ENCODE assay signal across 11 cellular contexts in genomic region chr19:29805026-29805925, GRCh38. TPM values are rescaled to one million over a fixed set of nuclear protein-coding genes. Genes with fewer than 3 reads are reported as not detected.
DNase-seq lines count a peak whose midpoint lies in the region; TF ChIP-seq lines count a peak whose summit lies in the region.
"Had no signal": no experiment of that assay in that cellular context is flagged by ENCODE, and none has a peak within 500 bp of the region (broad histone marks: within the 10 kb centered on the region; RNA-seq: fewer than 3 reads in every experiment).

No MANE protein-coding gene starts in this region.

- CTCF ChIA-PET in MCF 10A (lab: Yijun Ruan, JAX), result no interaction called here

- no peak overlapping the region for H3K4me3 ChIP-seq in breast epithelium
- no peak overlapping the region for H3K4me3 ChIP-seq in hepatocyte
- H3K4me3 ChIP-seq in testis, result no peak overlapping the region
- H3K4me3 ChIP-seq in endodermal cell (ENCODE audit: low read length), result no peak overlapping the region
- H3K4me3 ChIP-seq: gastrocnemius medialis, ovary, transverse colon had no signal

- no peaks in the 10 kb centered on the region for H3K4me1 ChIP-seq in breast epithelium
- H3K4me1 ChIP-seq in hepatocyte (ENCODE audit: insufficient read depth), result peaks cover 4% of the 10 kb centered on the region
- H3K4me1 ChIP-seq in testis, result peaks cover 13% of the 10 kb centered on the region
- no peaks in the 10 kb centered on the region for H3K4me1 ChIP-seq in endodermal cell (ENCODE audit: control insufficient read depth, insufficient read depth, low read length)
- H3K4me1 ChIP-seq: gastrocnemius medialis, transverse colon had no signal

- H3K9me2 ChIP-seq in hepatocyte (replicated peaks; ENCODE audit: insufficient read depth), result no peaks in the 10 kb centered on the region

- H3K9me3 ChIP-seq in breast epithelium, result no peaks in the 10 kb centered on the region
- no peaks in the 10 kb centered on the region for H3K9me3 ChIP-seq in hepatocyte (ENCODE audit: low read depth)
- no peaks in the 10 kb centered on the region for H3K9me3 ChIP-seq in testis
- no peaks in the 10 kb centered on the region for H3K9me3 ChIP-seq in endodermal cell (ENCODE audit: control insufficient read depth, low read length)
- H3K9me3 ChIP-seq: gastrocnemius medialis, ovary, transverse colon had no signal

- POLR2A ChIA-PET in MCF 10A (lab: Yijun Ruan, JAX), result no interaction called here

- H3K27me3 Mint-ChIP-seq in MCF 10A (ENCODE audit: insufficient read depth, unreplicated experiment), result no peaks in the 10 kb centered on the region
- no peaks in the 10 kb centered on the region for H3K27me3 Mint-ChIP-seq in activated naive CD8-positive, alpha-beta T cell treated with anti-CD3 and anti-CD28 coated beads for 36 hours
- no peaks in the 10 kb centered on the region for H3K27me3 Mint-ChIP-seq in endodermal cell (ENCODE audit: insufficient read depth)

- DNase-seq in MCF 10A (ENCODE audit: unreplicated experiment) (peak; percentile 36), breast epithelium (ENCODE audit: low spot score in 2 of 2) (no peak), SK-MEL-5 (ENCODE audit: low read depth, low spot score) (peak; percentile 16), hepatocyte (ENCODE audit: low spot score) (no peak), testis (peak; percentile 16), endodermal cell (no peak), NCI-H146 (lab: John Stamatoyannopoulos, UW) (no peak)
- no peak for DNase-seq in activated naive CD8-positive, alpha-beta T cell treated with anti-CD3 and anti-CD28 coated beads for 36 hours
- DNase-seq: gastrocnemius medialis, transverse colon had no signal

- no peaks in the 10 kb centered on the region for H3K27me3 ChIP-seq in breast epithelium
- no peaks in the 10 kb centered on the region for H3K27me3 ChIP-seq in hepatocyte
- H3K27me3 ChIP-seq in testis, result no peaks in the 10 kb centered on the region
- H3K27me3 ChIP-seq in endodermal cell (ENCODE audit: control insufficient read depth, insufficient read depth, low read length, poor library complexity, severe bottlenecking), result no peaks in the 10 kb centered on the region
- H3K27me3 ChIP-seq: gastrocnemius medialis, ovary, transverse colon had no signal

- no peaks in the 10 kb centered on the region for H3K36me3 ChIP-seq in breast epithelium
- H3K36me3 ChIP-seq in hepatocyte (replicated peaks; ENCODE audit: insufficient read depth, low read depth), result no peaks in the 10 kb centered on the region
- H3K36me3 ChIP-seq in testis (ENCODE audit: low read depth, missing control alignments), result no peaks in the 10 kb centered on the region
- H3K36me3 ChIP-seq in endodermal cell (ENCODE audit: control insufficient read depth, insufficient read depth, low read length), result no peaks in the 10 kb centered on the region
- H3K36me3 ChIP-seq: gastrocnemius medialis, ovary, transverse colon had no signal

- no peak for TF ChIP-seq POLR2A in breast epithelium (IDR thresholded peaks at IDR 0.05)
- TF ChIP-seq POLR2A in testis (IDR thresholded peaks at IDR 0.05), result no peak

- H3K4me1 Mint-ChIP-seq in MCF 10A (ENCODE audit: insufficient read depth, unreplicated experiment), result peaks cover 1% of the 10 kb centered on the region
- H3K4me1 Mint-ChIP-seq in activated naive CD8-positive, alpha-beta T cell treated with anti-CD3 and anti-CD28 coated beads for 36 hours, result peaks cover 12% of the 10 kb centered on the region
- peaks cover 10% of the 10 kb centered on the region for H3K4me1 Mint-ChIP-seq in endodermal cell

- TF ChIP-seq CTCF in MCF 10A (IDR thresholded peaks at IDR 0.05; ENCODE audit: unreplicated experiment) (no peak), breast epithelium (IDR thresholded peaks at IDR 0.05) (no peak), hepatocyte (IDR thresholded peaks at IDR 0.05; ENCODE audit: poor library complexity) (no peak), testis (IDR thresholded peaks at IDR 0.05) (no peak), endodermal cell (conservative IDR thresholded peaks at IDR 0.05) (no peak)

- no peaks in the 10 kb centered on the region for H3K79me2 ChIP-seq in hepatocyte

- H3K27ac Mint-ChIP-seq in MCF 10A (ENCODE audit: low read depth, unreplicated experiment) (no peak overlapping the region), endodermal cell (no peak overlapping the region)
- no peak overlapping the region for H3K27ac Mint-ChIP-seq in activated naive CD8-positive, alpha-beta T cell treated with anti-CD3 and anti-CD28 coated beads for 36 hours

- no peaks in the 10 kb centered on the region for H4K20me1 ChIP-seq in hepatocyte (ENCODE audit: insufficient read depth, poor library complexity, severe bottlenecking)

- WGBS in hepatocyte (ENCODE audit: low lambda C conversion rate, missing lambda C conversion rate), result 74% methylated on average over 18 of the region's 18 CpGs
- 35 to 54% methylated on average over 16 to 18 of the region's 18 CpGs for WGBS in testis, 2 donors
- WGBS in endodermal cell (ENCODE audit: insufficient coverage in 1 of 2, insufficient read length in 1 of 2), 2 experiments, result 85 to 95% methylated on average over 9 to 18 of the region's 18 CpGs

- H3K36me3 Mint-ChIP-seq in MCF 10A (ENCODE audit: insufficient read depth, unreplicated experiment) (no peaks in the 10 kb centered on the region), endodermal cell (ENCODE audit: low read depth) (no peaks in the 10 kb centered on the region)
- no peaks in the 10 kb centered on the region for H3K36me3 Mint-ChIP-seq in activated naive CD8-positive, alpha-beta T cell treated with anti-CD3 and anti-CD28 coated beads for 36 hours

- no peak overlapping the region for H3K4me3 Mint-ChIP-seq in MCF 10A (ENCODE audit: unreplicated experiment)
- no peak overlapping the region for H3K4me3 Mint-ChIP-seq in activated naive CD8-positive, alpha-beta T cell treated with anti-CD3 and anti-CD28 coated beads for 36 hours
- H3K4me3 Mint-ChIP-seq in endodermal cell, result no peak overlapping the region

- no peak overlapping the region for H2AFZ ChIP-seq in hepatocyte

- H3K27ac ChIP-seq in breast epithelium (no peak overlapping the region), hepatocyte (peak overlapping the region; percentile 31), testis (no peak overlapping the region), endodermal cell (ENCODE audit: low read depth, low read length) (no peak overlapping the region)
- H3K27ac ChIP-seq: gastrocnemius medialis, ovary, transverse colon had no signal

- intact Hi-C loops in MCF 10A (cut with micrococcal nuclease) (no loop called here), breast epithelium (cut with DNase I; ENCODE audit: low total_unique reads) (no loop called here), testis (cut with DNase I; ENCODE audit: low total_unique reads) (no loop called here)

- no peak overlapping the region for H3K4me2 ChIP-seq in hepatocyte

- no TSS peak for BruUV-seq in MCF 10A (replicated peaks; lab: Mats Ljungman, UMichigan)

- no peaks in the 10 kb centered on the region for H3K9me3 Mint-ChIP-seq in MCF 10A (ENCODE audit: unreplicated experiment)
- no peaks in the 10 kb centered on the region for H3K9me3 Mint-ChIP-seq in activated naive CD8-positive, alpha-beta T cell treated with anti-CD3 and anti-CD28 coated beads for 36 hours
- H3K9me3 Mint-ChIP-seq in endodermal cell, result no peaks in the 10 kb centered on the region

- no peak overlapping the region for H3K9ac ChIP-seq in endodermal cell (ENCODE audit: extremely low read depth, low read length, poor library complexity, severe bottlenecking)

- in situ Hi-C loops in SK-MEL-5 (cut with HindIII; ENCODE audit: low pct_unique_long_range_greater_than_20kb, low sequenced_read_pairs), result no loop called here

RNA-seq across cellular contexts. Expression of gene CCNE1, which starts 6.5 kb away (rescaled TPM):
- total RNA-seq in MCF 10A (2022), result 3.0 and 3.5 TPM in 2 replicates
- total RNA-seq in breast epithelium, result 1 to 10 TPM in 2 of 3 donors, under 1 TPM in 1; 0.33 to 2.1 (median 1.5) TPM
- 13.8 and 18.3 TPM in 2 replicates for total RNA-seq in SK-MEL-5 (2014; rRNA removed; shearing (Covaris generic))
- polyA plus RNA-seq in SK-MEL-5 (2015; cell fraction: cytosol; rRNA removed), result 15.1 and 20.6 TPM in 2 replicates
- 44.0 and 45.6 TPM in 2 replicates for polyA plus RNA-seq in SK-MEL-5 (2015; cell fraction: nucleus; rRNA removed)
- 17.6 and 19.9 TPM in 2 replicates for total RNA-seq in hepatocyte
- polyA plus RNA-seq in hepatocyte, result 24.6 and 25.1 TPM in 2 replicates
- total RNA-seq in testis, result 10 to 100 TPM; 16.3 to 17.6 TPM
- polyA plus RNA-seq in testis (ENCODE audit: insufficient read depth, low read depth, low replicate concordance), result 32.2 TPM
- total RNA-seq in activated naive CD8-positive, alpha-beta T cell treated with anti-CD3 and anti-CD28 coated beads for 36 hours, result 10 to 100 TPM; 36.9 to 38.4 TPM
- 10 to 100 TPM; 33.3 to 34.9 TPM for total RNA-seq in endodermal cell
- polyA plus RNA-seq in endodermal cell (2013, experiment 1 of 2), result 16.2 TPM
- polyA plus RNA-seq in endodermal cell (2013, experiment 2 of 2), result 15.1 TPM

Comparison
In these comparisons a context has a peak if more than half of its experiments do, and no peak if none do; other contexts are left out.
1. DNase-seq: peak in MCF 10A (single experiment), SK-MEL-5 (single experiment) and testis (single experiment); none in breast epithelium (0 of 2), hepatocyte (single experiment), activated naive CD8-positive, alpha-beta T cell treated with anti-CD3 and anti-CD28 coated beads for 36 hours (single experiment), endodermal cell (single experiment) and NCI-H146 (single experiment).